Comparison of ENCODE assay signal across 9 cellular contexts in the genomic region with DNA sequence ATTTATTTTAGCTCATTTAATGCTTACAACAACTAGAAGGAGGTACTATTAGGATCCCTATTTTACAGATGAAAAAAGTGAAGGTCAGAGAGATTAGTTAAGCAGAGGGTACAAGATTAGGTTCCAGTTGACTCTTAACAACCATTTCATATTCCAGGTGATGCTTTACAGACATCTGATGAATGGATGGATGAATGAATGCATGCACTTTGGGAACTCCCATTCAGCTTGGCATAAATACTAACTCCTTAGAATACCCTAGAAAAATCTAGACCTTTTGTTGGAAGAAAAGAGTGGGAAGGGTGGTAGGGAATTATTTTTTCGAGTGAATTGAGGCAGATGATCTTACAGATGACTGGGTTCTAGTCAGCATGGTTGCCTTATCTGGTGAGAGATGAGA. TPM values are rescaled to one million over a fixed set of nuclear protein-coding genes. Genes with fewer than 3 reads are reported as not detected.
DNase-seq lines count a peak whose midpoint lies in the region; ATAC-seq, FAIRE-seq and TF ChIP-seq lines count a peak whose summit lies in the region.
"Had no signal": no experiment of that assay in that cellular context is flagged by ENCODE, and none has a peak within 500 bp of the region (broad histone marks: within the 10 kb centered on the region; RNA-seq: fewer than 3 reads in every experiment).

No MANE protein-coding gene starts in this region.

- H3K4me1 ChIP-seq in keratinocyte (ENCODE audit: control insufficient read depth, extremely low read depth, insufficient read depth, low read length): peaks cover 10% of the 10 kb centered on the region

- H3K36me3 ChIP-seq in keratinocyte (ENCODE audit: control insufficient read depth in 2 of 2, extremely low read depth in 1 of 2, insufficient read depth in 2 of 2, low read length in 2 of 2): peaks cover 4 to 12% of the 10 kb centered on the region in 2 experiments

- TF ChIP-seq CTCF in activated CD8-positive, alpha-beta T cell treated with anti-CD3 and anti-CD28 coated beads for 36 hours (IDR thresholded peaks at IDR 0.05): no peak
- TF ChIP-seq CTCF in keratinocyte (optimal IDR thresholded peaks at IDR 0.05 in 1 of 3, IDR thresholded peaks at IDR 0.05 in 1 of 3, conservative IDR thresholded peaks at IDR 0.05 in 1 of 3; ENCODE audit: extremely low read depth in 1 of 3, insufficient read depth in 2 of 3, low read length in 3 of 3): no peak

- H3K4me1 Mint-ChIP-seq in T-helper 1 cell treated with Interleukin-12 subunit alpha and Interleukin-12 subunit beta and Interleukin-4 antibody, amounts not matched to agents 30 μg/mL and 1 μg/mL, for 36 hours (ENCODE audit: low read depth): peaks cover 34% of the 10 kb centered on the region
- H3K4me1 Mint-ChIP-seq in activated CD8-positive, alpha-beta T cell treated with anti-CD3 and anti-CD28 coated beads for 36 hours (ENCODE audit: low read depth): peaks cover 38% of the 10 kb centered on the region
- peaks cover 14 to 34% of the 10 kb centered on the region in 2 donors for H3K4me1 Mint-ChIP-seq in stimulated activated naive B cell treated with anti-CD40 and anti-IgM and Interleukin-4, amounts not matched to agents 10 μg/mL and 1 μg/mL and 100 μg/mL, for 72 hours

- intact Hi-C loops in activated CD8-positive, alpha-beta T cell treated with anti-CD3 and anti-CD28 coated beads for 36 hours (cut with micrococcal nuclease): no loop called here

- peaks cover 14% of the 10 kb centered on the region for H3K9me3 Mint-ChIP-seq in T-helper 1 cell treated with Interleukin-12 subunit alpha and Interleukin-12 subunit beta and Interleukin-4 antibody, amounts not matched to agents 30 μg/mL and 1 μg/mL, for 36 hours
- H3K9me3 Mint-ChIP-seq in activated CD8-positive, alpha-beta T cell treated with anti-CD3 and anti-CD28 coated beads for 36 hours: peaks cover 3% of the 10 kb centered on the region
- H3K9me3 Mint-ChIP-seq in stimulated activated naive B cell treated with anti-CD40 and anti-IgM and Interleukin-4, amounts not matched to agents 10 μg/mL and 1 μg/mL and 100 μg/mL, for 72 hours: peaks cover 0 to 4% of the 10 kb centered on the region in 2 donors

- no peak overlapping the region for H3K9ac ChIP-seq in keratinocyte (ENCODE audit: control insufficient read depth, extremely low read depth, insufficient read depth, low read length)

- H3K9me3 ChIP-seq in keratinocyte (ENCODE audit: control insufficient read depth, low read depth, low read length): no peaks in the 10 kb centered on the region

- H4K20me1 ChIP-seq in keratinocyte (ENCODE audit: control insufficient read depth, extremely low read depth, insufficient read depth, low read length): no peaks in the 10 kb centered on the region

- H3K36me3 Mint-ChIP-seq in T-helper 1 cell treated with Interleukin-12 subunit alpha and Interleukin-12 subunit beta and Interleukin-4 antibody, amounts not matched to agents 30 μg/mL and 1 μg/mL, for 36 hours (ENCODE audit: low read depth): peaks cover 30% of the 10 kb centered on the region
- peaks cover 37% of the 10 kb centered on the region for H3K36me3 Mint-ChIP-seq in activated CD8-positive, alpha-beta T cell treated with anti-CD3 and anti-CD28 coated beads for 36 hours (ENCODE audit: low read depth)
- H3K36me3 Mint-ChIP-seq in stimulated activated naive B cell treated with anti-CD40 and anti-IgM and Interleukin-4, amounts not matched to agents 10 μg/mL and 1 μg/mL and 100 μg/mL, for 72 hours: peaks cover 20 to 21% of the 10 kb centered on the region in 2 donors

- POLR2A ChIA-PET in activated CD8-positive, alpha-beta T cell treated with anti-CD3 and anti-CD28 coated beads for 36 hours (lab: Charles Lee): interaction anchor here (1.0 to 1.5 kb wide), 3 partner anchors 15 to 31 kb away, joined by 3 to 5 read pairs (median 4); no protein-coding TSS in a partner anchor

- H3K4me2 ChIP-seq in keratinocyte (ENCODE audit: control insufficient read depth, extremely low read depth, insufficient read depth, low read depth, low read length): peak overlapping the region; percentile 98

- H3K4me3 ChIP-seq in keratinocyte (ENCODE audit: control insufficient read depth in 2 of 3, extremely low read depth in 1 of 3, insufficient read depth in 2 of 3, low read depth in 1 of 3, low read length in 3 of 3): no peak overlapping the region

- H3K27ac Mint-ChIP-seq in T-helper 1 cell treated with Interleukin-12 subunit alpha and Interleukin-12 subunit beta and Interleukin-4 antibody, amounts not matched to agents 30 μg/mL and 1 μg/mL, for 36 hours: peak overlapping the region; percentile 99
- H3K27ac Mint-ChIP-seq in activated CD8-positive, alpha-beta T cell treated with anti-CD3 and anti-CD28 coated beads for 36 hours: peak overlapping the region; percentile 99
- peak overlapping the region; percentile 100 for H3K27ac Mint-ChIP-seq in stimulated activated naive B cell treated with anti-CD40 and anti-IgM and Interleukin-4, amounts not matched to agents 10 μg/mL and 1 μg/mL and 100 μg/mL, for 72 hours

- DNase-seq in T-helper 1 cell (no peak), keratinocyte (ENCODE audit: low read depth, low spot score) (no peak), HUDEP-2 (lab: John Stamatoyannopoulos, UW; ENCODE audit: unreplicated experiment in 76 of 76) (no peak), NCI-H2227 treated with DMSO at 0.1 percent for 48 hours (lab: John Stamatoyannopoulos, UW) (no peak), NCI-H774 (lab: John Stamatoyannopoulos, UW) (no peak)
- DNase-seq in activated CD8-positive, alpha-beta T cell treated with anti-CD3 and anti-CD28 coated beads for 36 hours: no peak
- no peak for DNase-seq in stimulated activated naive B cell treated with anti-CD40 and anti-IgM and Interleukin-4, amounts not matched to agents 10 μg/mL and 1 μg/mL and 100 μg/mL, for 72 hours

- no peaks in the 10 kb centered on the region for H3K9me1 ChIP-seq in keratinocyte (ENCODE audit: control insufficient read depth, extremely low read depth, insufficient read depth, low read length)

- no peak for ATAC-seq in activated CD8-positive, alpha-beta T cell treated with anti-CD3 and anti-CD28 coated beads for 36 hours
- ATAC-seq in stimulated activated naive B cell treated with anti-CD40 and anti-IgM and Interleukin-4, amounts not matched to agents 10 μg/mL and 1 μg/mL and 100 μg/mL, for 72 hours (replicated peaks): no peak

- FAIRE-seq in keratinocyte (lab: Jason Lieb, UNC): no peak

- peaks cover 39% of the 10 kb centered on the region for H3K79me2 ChIP-seq in keratinocyte (ENCODE audit: control insufficient read depth, insufficient read depth, low read length)

- H3K27me3 Mint-ChIP-seq in T-helper 1 cell treated with Interleukin-12 subunit alpha and Interleukin-12 subunit beta and Interleukin-4 antibody, amounts not matched to agents 30 μg/mL and 1 μg/mL, for 36 hours (ENCODE audit: low read depth): peaks cover 28% of the 10 kb centered on the region
- H3K27me3 Mint-ChIP-seq in activated CD8-positive, alpha-beta T cell treated with anti-CD3 and anti-CD28 coated beads for 36 hours: peaks cover 15% of the 10 kb centered on the region
- peaks cover 15 to 33% of the 10 kb centered on the region in 2 donors for H3K27me3 Mint-ChIP-seq in stimulated activated naive B cell treated with anti-CD40 and anti-IgM and Interleukin-4, amounts not matched to agents 10 μg/mL and 1 μg/mL and 100 μg/mL, for 72 hours

- dilution Hi-C loops in keratinocyte (cut with MboI; ENCODE audit: extremely low pct_ligation_motif_present, low sequenced_read_pairs): no loop called here

- H3K4me3 Mint-ChIP-seq in T-helper 1 cell treated with Interleukin-12 subunit alpha and Interleukin-12 subunit beta and Interleukin-4 antibody, amounts not matched to agents 30 μg/mL and 1 μg/mL, for 36 hours: peak overlapping the region; percentile 98
- H3K4me3 Mint-ChIP-seq in activated CD8-positive, alpha-beta T cell treated with anti-CD3 and anti-CD28 coated beads for 36 hours: peak overlapping the region; percentile 97
- H3K4me3 Mint-ChIP-seq in stimulated activated naive B cell treated with anti-CD40 and anti-IgM and Interleukin-4, amounts not matched to agents 10 μg/mL and 1 μg/mL and 100 μg/mL, for 72 hours: peak overlapping the region; percentile 95 to 100

- peak overlapping the region; percentile 100 for H2AFZ ChIP-seq in keratinocyte (ENCODE audit: control insufficient read depth, low read length)

- H3K27ac ChIP-seq in keratinocyte (ENCODE audit: control insufficient read depth, insufficient read depth, low read length): no peak overlapping the region

- no peaks in the 10 kb centered on the region for H3K27me3 ChIP-seq in keratinocyte (ENCODE audit: control insufficient read depth, extremely low read depth, insufficient read depth, low read length)

- CTCF ChIA-PET in activated CD8-positive, alpha-beta T cell treated with anti-CD3 and anti-CD28 coated beads for 36 hours (lab: Charles Lee): interaction anchor here (0.9 kb wide), 1 partner anchor 93 kb away, joined by 4 read pairs; no protein-coding TSS in a partner anchor

RNA-seq across cellular contexts. Expression of a gene that starts 0.7 kb away (rescaled TPM):
- 100 to 1,000 TPM; 105 to 108 TPM for total RNA-seq in activated CD8-positive, alpha-beta T cell treated with anti-CD3 and anti-CD28 coated beads for 36 hours
- 34.4 to 75.8 TPM (median 52.7 TPM) in 3 replicates for polyA plus RNA-seq in keratinocyte
- polyA plus RNA-seq in keratinocyte (2011; ENCODE audit: low read depth): 29.5 TPM
- polyA plus RNA-seq in keratinocyte (2011; cell fraction: cytosol; rRNA removed): 40.1 and 66.9 TPM in 2 replicates
- polyA plus RNA-seq in keratinocyte (2011; cell fraction: nucleus; rRNA removed): 29.0 and 46.6 TPM in 2 replicates
- 55.2 and 62.0 TPM in 2 replicates for polyA plus RNA-seq in keratinocyte (2012; ENCODE audit: low replicate concordance)
- polyA minus RNA-seq in keratinocyte: 7.1 to 15.1 TPM (median 9.3 TPM) in 3 replicates
- 11.7 TPM for polyA minus RNA-seq in keratinocyte (2011; cell fraction: cytosol; rRNA and poly(A)+ RNA removed)
- polyA minus RNA-seq in keratinocyte (2011; cell fraction: nucleus; rRNA and poly(A)+ RNA removed): 7.4 and 9.2 TPM in 2 replicates

RNA-seq across cellular contexts. Expression of a gene that starts 19.1 kb away (rescaled TPM):
- not detected for total RNA-seq in activated CD8-positive, alpha-beta T cell treated with anti-CD3 and anti-CD28 coated beads for 36 hours
- not detected in 3 replicates for polyA plus RNA-seq in keratinocyte
- polyA plus RNA-seq in keratinocyte (2011; ENCODE audit: low read depth): not detected
- not detected in 2 replicates for polyA plus RNA-seq in keratinocyte (2011; cell fraction: cytosol; rRNA removed)
- polyA plus RNA-seq in keratinocyte (2011; cell fraction: nucleus; rRNA removed): not detected in 2 replicates
- polyA plus RNA-seq in keratinocyte (2012; ENCODE audit: low replicate concordance): not detected in 2 replicates
- polyA minus RNA-seq in keratinocyte: not detected in 3 replicates
- polyA minus RNA-seq in keratinocyte (2011; cell fraction: cytosol; rRNA and poly(A)+ RNA removed): not detected
- polyA minus RNA-seq in keratinocyte (2011; cell fraction: nucleus; rRNA and poly(A)+ RNA removed): not detected in 2 replicates
- total RNA-seq: A172 had no signal
